In genomic region chr2:149034406-149034805, GRCh38 we compare ENCODE assay signal across 22 cellular contexts. TPM values are rescaled to one million over a fixed set of nuclear protein-coding genes. Genes with fewer than 3 reads are reported as not detected.
DNase-seq lines count a peak whose midpoint lies in the region; ATAC-seq, FAIRE-seq and TF ChIP-seq lines count a peak whose summit lies in the region.
"Had no signal": no experiment of that assay in that cellular context is flagged by ENCODE, and none has a peak within 500 bp of the region (broad histone marks: within the 10 kb centered on the region; RNA-seq: fewer than 3 reads in every experiment).

No MANE protein-coding gene starts in this region.

- TF ChIP-seq RAD21 in GM12878 (IDR thresholded peaks at IDR 0.05; ENCODE audit: insufficient read depth, low read depth, low read length), result no peak

- TF ChIP-seq CTCF in GM23338 (conservative IDR thresholded peaks at IDR 0.05; ENCODE audit: low read depth in 2 of 2) (no peak), GM12878 (IDR thresholded peaks at IDR 0.05 in 2 of 3, conservative IDR thresholded peaks at IDR 0.05 in 1 of 3; ENCODE audit: control insufficient read depth in 2 of 3, extremely low read depth in 1 of 3, insufficient read depth in 1 of 3, low read depth in 3 of 3, low read length in 3 of 3) (no peak)

- no peaks in the 10 kb centered on the region for H3K36me3 Mint-ChIP-seq in GM23338 (ENCODE audit: low read depth)
- no peaks in the 10 kb centered on the region for H3K36me3 Mint-ChIP-seq in activated CD4-positive, alpha-beta T cell treated with anti-CD3 and anti-CD28 coated beads, Interleukin-2, amount 10 ng/mL, durations not matched to agents 7 days and 5 days (ENCODE audit: low read depth)
- H3K36me3 Mint-ChIP-seq: CD4-positive, CD25-positive, alpha-beta regulatory T cell; CD8-positive, alpha-beta memory T cell had no signal

- H3K27ac Mint-ChIP-seq in GM23338, result no peak overlapping the region
- H3K27ac Mint-ChIP-seq in activated CD4-positive, alpha-beta T cell treated with anti-CD3 and anti-CD28 coated beads, Interleukin-2, amount 10 ng/mL, durations not matched to agents 7 days and 5 days, result no peak overlapping the region
- H3K27ac Mint-ChIP-seq: CD4-positive, CD25-positive, alpha-beta regulatory T cell; CD8-positive, alpha-beta memory T cell; HFFc6 had no signal

- H2BK5ac ChIP-seq in mesendoderm (ENCODE audit: low read length), result no peak overlapping the region

- BruUV-seq in GM12878 (replicated peaks; lab: Mats Ljungman, UMichigan), result no TSS peak

- no peak overlapping the region for H2BK15ac ChIP-seq in mesendoderm (replicated peaks; ENCODE audit: low read depth)

- H3K4me3 ChIP-seq in GM23338, result no peak overlapping the region
- H3K4me3 ChIP-seq in GM12878, result no peak overlapping the region
- H3K4me3 ChIP-seq in mesendoderm (ENCODE audit: low read length), result no peak overlapping the region
- H3K4me3 ChIP-seq: GM23248, K562 had no signal

- no peak overlapping the region for H3K4me2 ChIP-seq in GM23338
- no peak overlapping the region for H3K4me2 ChIP-seq in GM12878 (ENCODE audit: control insufficient read depth, insufficient read depth)
- no peak overlapping the region for H3K4me2 ChIP-seq in mesendoderm (ENCODE audit: low read length)

- H4K20me1 ChIP-seq in GM23338 (replicated peaks; ENCODE audit: insufficient read depth) (peaks cover 2% of the 10 kb centered on the region; the same call in 1 of the 2 replicates), GM12878 (ENCODE audit: control insufficient read depth, insufficient read depth) (no peaks in the 10 kb centered on the region)

- no peaks in the 10 kb centered on the region for H3K9me2 ChIP-seq in GM23338 (ENCODE audit: insufficient read depth)

- H3K27me3 ChIP-seq in GM23338 (ENCODE audit: insufficient read depth) (peaks cover 20% of the 10 kb centered on the region), GM12878 (replicated peaks in 1 of 2; ENCODE audit: control insufficient read depth in 2 of 2, insufficient read depth in 2 of 2, low read length in 1 of 2) (no peaks in the 10 kb centered on the region), mesendoderm (ENCODE audit: insufficient read depth, low read length, poor library complexity) (no peaks in the 10 kb centered on the region)

- H3K79me2 ChIP-seq in GM23338 (replicated peaks; ENCODE audit: insufficient read depth), result no peaks in the 10 kb centered on the region
- H3K79me2 ChIP-seq in GM12878 (ENCODE audit: control insufficient read depth, insufficient read depth, low read length), result peaks cover 4% of the 10 kb centered on the region
- H3K79me2 ChIP-seq in mesendoderm (ENCODE audit: control insufficient read depth, insufficient read depth, low read length), result no peaks in the 10 kb centered on the region

- ATAC-seq in GM23338 (no peak), GM12878 (no peak), GM19328 (IDR thresholded peaks at IDR 0.05; ENCODE audit: unreplicated experiment) (no peak)
- ATAC-seq: HCT116, K562 had no signal

- TF ChIP-seq POLR2A in GM12878 (IDR thresholded peaks at IDR 0.05; ENCODE audit: low read depth, low read length), result no peak

- H2BK120ac ChIP-seq in mesendoderm (ENCODE audit: low read depth, low read length), result no peak overlapping the region

- H3K9ac ChIP-seq in GM12878 (ENCODE audit: control insufficient read depth, insufficient read depth, low read length) (no peak overlapping the region), mesendoderm (ENCODE audit: low read length) (no peak overlapping the region)
- H3K9ac ChIP-seq: GM23248 had no signal

- H2AK5ac ChIP-seq in mesendoderm (ENCODE audit: low read length), result no peak overlapping the region

- H3K36me3 ChIP-seq in GM23338 (ENCODE audit: insufficient read depth) (no peaks in the 10 kb centered on the region), GM12878 (ENCODE audit: control insufficient read depth in 2 of 2, insufficient read depth in 2 of 2, low read length in 1 of 2) (no peaks in the 10 kb centered on the region), mesendoderm (ENCODE audit: control insufficient read depth, insufficient read depth, low read length) (no peaks in the 10 kb centered on the region)
- H3K36me3 ChIP-seq: BE2C had no signal

- WGBS in GM12878 (ENCODE audit: insufficient coverage, insufficient replicate concordance, low lambda C conversion rate, missing lambda C conversion rate), result 78% methylated on average over 6 of the region's 6 CpGs
- WGBS in mesendoderm (ENCODE audit: extremely low coverage, insufficient coverage, low lambda C conversion rate), result no CpG with 5 or more reads among the region's 6 CpGs

- intact Hi-C loops in GM12878 (cut with micrococcal nuclease; ENCODE audit: unreplicated experiment), result no loop called here

- peak overlapping the region; percentile 45 for H3K56ac ChIP-seq in mesendoderm (ENCODE audit: low read length)

- TF ChIP-seq EP300 in GM12878 (IDR thresholded peaks at IDR 0.05; ENCODE audit: borderline replicate concordance in 1 of 2, control insufficient read depth in 1 of 2, low read depth in 2 of 2, low read length in 2 of 2), result no peak

- no peak overlapping the region for H3K23ac ChIP-seq in mesendoderm (ENCODE audit: low read length)

- no peaks in the 10 kb centered on the region for H3K79me1 ChIP-seq in mesendoderm (ENCODE audit: low read length)

- POLR2A ChIA-PET in GM12878 (lab: Charles Lee), result no interaction called here
- POLR2A ChIA-PET in activated CD4-positive, alpha-beta T cell treated with anti-CD3 and anti-CD28 coated beads, Interleukin-2, amount 10 ng/mL, durations not matched to agents 7 days and 5 days (lab: Charles Lee), result no interaction called here

- H3K27me3 Mint-ChIP-seq in GM23338 (ENCODE audit: insufficient read depth, low read depth, poor library complexity), result peaks cover 16% of the 10 kb centered on the region
- peaks cover 27% of the 10 kb centered on the region for H3K27me3 Mint-ChIP-seq in activated CD4-positive, alpha-beta T cell treated with anti-CD3 and anti-CD28 coated beads, Interleukin-2, amount 10 ng/mL, durations not matched to agents 7 days and 5 days

- SMC1A ChIA-PET in GM12878 (lab: Charles Lee; ENCODE audit: uncharacterized antibody, unreplicated experiment), result interaction anchor here (1.4 to 16.5 kb wide), 3 partner anchors 15 to 26 kb away, joined by 3 to 327 read pairs (median 3); no protein-coding TSS in a partner anchor

- no peak overlapping the region for H3K27ac ChIP-seq in GM23338 (ENCODE audit: low read depth)
- H3K27ac ChIP-seq in GM12878 (ENCODE audit: control insufficient read depth, insufficient read depth), result no peak overlapping the region
- H3K27ac ChIP-seq in mesendoderm (ENCODE audit: low read depth, low read length), result no peak overlapping the region
- H3K27ac ChIP-seq: GM23248 had no signal

- H4K5ac ChIP-seq in mesendoderm (ENCODE audit: low read length), result no peak overlapping the region

- in situ Hi-C loops in GM12878 (cut with MboI), result no loop called here

- CTCF ChIA-PET in GM12878 (lab: Yijun Ruan, JAX), result interaction anchor here (18.0 kb wide), 1 partner anchor 12 kb away, joined by 508 read pairs; no protein-coding TSS in a partner anchor
- CTCF ChIA-PET in activated CD4-positive, alpha-beta T cell treated with anti-CD3 and anti-CD28 coated beads, Interleukin-2, amount 10 ng/mL, durations not matched to agents 7 days and 5 days (lab: Charles Lee), result no interaction called here

- no peaks in the 10 kb centered on the region for H3K9me3 Mint-ChIP-seq in GM23338
- no peaks in the 10 kb centered on the region for H3K9me3 Mint-ChIP-seq in activated CD4-positive, alpha-beta T cell treated with anti-CD3 and anti-CD28 coated beads, Interleukin-2, amount 10 ng/mL, durations not matched to agents 7 days and 5 days
- H3K9me3 Mint-ChIP-seq: CD4-positive, CD25-positive, alpha-beta regulatory T cell; CD8-positive, alpha-beta memory T cell; HFFc6 had no signal

- H3K4ac ChIP-seq in mesendoderm (ENCODE audit: low read depth, low read length), result no peak overlapping the region

- DNase-seq in GM23338 (ENCODE audit: low spot score) (no peak), GM12878 (ENCODE audit: low read depth, low spot score) (no peak), mesendoderm (no peak), cortex of kidney (lab: John Stamatoyannopoulos, UW) (no peak), A172 (ENCODE audit: low spot score) (no peak)
- no peak for DNase-seq in activated CD4-positive, alpha-beta T cell treated with anti-CD3 and anti-CD28 coated beads, Interleukin-2, amount 10 ng/mL, durations not matched to agents 7 days and 5 days
- DNase-seq: ACHN; BE2C; C1 segment of cervical spinal cord; CD4-positive, CD25-positive, alpha-beta regulatory T cell; CD8-positive, alpha-beta memory T cell; DMS 273 treated with DMSO at 0.1 percent for 48 hours; GDM1; HFFc6; IMR-90 had no signal

- peaks cover 21% of the 10 kb centered on the region; the same call in 2 of the 3 replicates for H3K4me1 Mint-ChIP-seq in GM23338
- peaks cover 7% of the 10 kb centered on the region for H3K4me1 Mint-ChIP-seq in activated CD4-positive, alpha-beta T cell treated with anti-CD3 and anti-CD28 coated beads, Interleukin-2, amount 10 ng/mL, durations not matched to agents 7 days and 5 days

- FAIRE-seq in GM12878 (lab: Jason Lieb, UNC), result no peak
- FAIRE-seq: A204.1, H54, HTR-8/SVneo, K562 had no signal

- RAD21 ChIA-PET in GM12878 (lab: Charles Lee; ENCODE audit: unreplicated experiment), result interaction anchor here (0.7 to 10.5 kb wide), 2 partner anchors 17 to 173 kb away, joined by 4 to 107 read pairs; no protein-coding TSS in a partner anchor

- no peaks in the 10 kb centered on the region for H3K9me3 ChIP-seq in GM12878 (replicated peaks; ENCODE audit: control insufficient read depth, insufficient read depth, low read length)
- H3K9me3 ChIP-seq: BE2C had no signal

- H3K18ac ChIP-seq in mesendoderm (ENCODE audit: low read length), result no peak overlapping the region

- peaks cover 7% of the 10 kb centered on the region for H3K4me1 ChIP-seq in GM23338 (ENCODE audit: insufficient read depth)
- H3K4me1 ChIP-seq in GM12878 (ENCODE audit: control insufficient read depth, insufficient read depth, low read length), result peaks cover 27% of the 10 kb centered on the region
- no peaks in the 10 kb centered on the region for H3K4me1 ChIP-seq in mesendoderm (ENCODE audit: control insufficient read depth, low read depth, low read length)
- H3K4me1 ChIP-seq: BE2C had no signal

- no peaks in the 10 kb centered on the region for H3F3A ChIP-seq in GM23338 (replicated peaks; ENCODE audit: low read depth)

- no peak overlapping the region for H3K4me3 Mint-ChIP-seq in GM23338
- no peak overlapping the region for H3K4me3 Mint-ChIP-seq in activated CD4-positive, alpha-beta T cell treated with anti-CD3 and anti-CD28 coated beads, Interleukin-2, amount 10 ng/mL, durations not matched to agents 7 days and 5 days
- H3K4me3 Mint-ChIP-seq: CD8-positive, alpha-beta memory T cell; HFFc6 had no signal

- H4K8ac ChIP-seq in mesendoderm (ENCODE audit: low read depth, low read length), result no peak overlapping the region

- H2AFZ ChIP-seq in GM23338 (0 out of 2 replicates have a peak overlapping the region, but pooled peaks have one; percentile 32), GM12878 (ENCODE audit: control insufficient read depth, low read depth, low read length) (0 out of 2 replicates have a peak overlapping the region, but pooled peaks have one; percentile 15)
- H2AFZ ChIP-seq: GM23248 had no signal

RNA-seq across cellular contexts. Expression of gene LYPD6B, which starts 4.1 kb away (rescaled TPM):
- total RNA-seq in GM23338 (2014; rRNA removed; shearing (Covaris generic)), result 1.7 and 3.1 TPM in 2 replicates
- polyA plus RNA-seq in GM23338 (2016; fragmentation: Nextera tagmentation; extraction: Ambion mirVana) (3.4 and 3.6 TPM in 2 replicates), GM12878 (2011; rRNA removed) (1.0 TPM in 2 replicates), GM12878 (2014; fragmentation: Illumina TruSeq; extraction: Trizol) (5.9 and 6.6 TPM in 2 replicates), GM12878 (2014; fragmentation: Nextera tagmentation; extraction: Ambion mirVana) (1 to 10 TPM; 3.4 to 5.2 TPM), GM12878 (2014; rRNA removed) (2.7 and 3.6 TPM in 2 replicates), GM12878 (2016; fragmentation: Nextera tagmentation; extraction: Ambion mirVana) (1 to 10 TPM; 5.8 to 5.9 TPM)
- total RNA-seq in GM12878 (2013; cell fraction: nucleolus; rRNA removed), result 4.2 and 4.3 TPM in 2 replicates
- total RNA-seq in GM12878 (2014; rRNA removed) (2.8 and 4.8 TPM in 2 replicates), GM12878 (2014; rRNA removed; fragmentation: Illumina TruSeq; extraction: Trizol) (4.5 and 4.6 TPM in 2 replicates), GM12878 (2021) (1.9 and 3.3 TPM in 2 replicates)
- 6.9 TPM for polyA plus RNA-seq in GM12878 (2011; ENCODE audit: low read depth)
- polyA plus RNA-seq in GM12878 (2011; cell fraction: cytosol; rRNA removed), result 0.85 and 1.2 TPM in 2 replicates
- 1.9 and 2.8 TPM in 2 replicates for polyA plus RNA-seq in GM12878 (2011; cell fraction: nucleus; rRNA removed)
- 5.0 and 11.3 TPM in 2 replicates for polyA plus RNA-seq in GM12878 (2012)
- 0.36 and 1.2 TPM in 2 replicates for polyA minus RNA-seq in GM12878 (2011; rRNA and poly(A)+ RNA removed)
- not detected in 2 replicates for polyA minus RNA-seq in GM12878 (2011; cell fraction: cytosol; rRNA and poly(A)+ RNA removed)
- polyA minus RNA-seq in GM12878 (2011; cell fraction: nucleus; rRNA and poly(A)+ RNA removed), result 0.60 TPM in 1 of 2 replicates, not detected in the other
- 1.8 TPM for polyA plus RNA-seq in mesendoderm (2013, experiment 1 of 2)
- 2.2 TPM for polyA plus RNA-seq in mesendoderm (2013, experiment 2 of 2)
- not detected for total RNA-seq in activated CD4-positive, alpha-beta T cell treated with anti-CD3 and anti-CD28 coated beads, Interleukin-2, amount 10 ng/mL, durations not matched to agents 7 days and 5 days
- total RNA-seq in A172 (2014; rRNA removed; shearing (Covaris generic)), result 0.38 TPM in 1 of 2 replicates, not detected in the other
- total RNA-seq: CD4-positive, CD25-positive, alpha-beta regulatory T cell; CD8-positive, alpha-beta memory T cell; IMR-90; K562 had no signal
- polyA plus RNA-seq: CD4-positive, CD25-positive, alpha-beta regulatory T cell; CD8-positive, alpha-beta memory T cell; K562 had no signal
